ENCODE assay signal across 1 cellular context in genomic region chrX:13937370-13938052, GRCh38.
TF ChIP-seq lines count a peak whose summit lies in the region.

No MANE protein-coding gene starts in this region.

TF ChIP-seq in GM12878, 131 proteins besides CTCF, POLR2A, EP300 and RAD21 (continued from another document):
- no peak for TF ChIP-seq RELB (IDR thresholded peaks at IDR 0.05; ENCODE audit: low read depth)
- no peak for TF ChIP-seq SP1 (IDR thresholded peaks at IDR 0.05; ENCODE audit: low read depth, low read length)
- TF ChIP-seq ZNF274 (IDR thresholded peaks at IDR 0.05; ENCODE audit: insufficient read depth, insufficient read length) = no peak
- no peak for TF ChIP-seq RUNX3 (IDR thresholded peaks at IDR 0.05; ENCODE audit: low read length)
